ENCODE assay signal across 9 cellular contexts in the genomic region with DNA sequence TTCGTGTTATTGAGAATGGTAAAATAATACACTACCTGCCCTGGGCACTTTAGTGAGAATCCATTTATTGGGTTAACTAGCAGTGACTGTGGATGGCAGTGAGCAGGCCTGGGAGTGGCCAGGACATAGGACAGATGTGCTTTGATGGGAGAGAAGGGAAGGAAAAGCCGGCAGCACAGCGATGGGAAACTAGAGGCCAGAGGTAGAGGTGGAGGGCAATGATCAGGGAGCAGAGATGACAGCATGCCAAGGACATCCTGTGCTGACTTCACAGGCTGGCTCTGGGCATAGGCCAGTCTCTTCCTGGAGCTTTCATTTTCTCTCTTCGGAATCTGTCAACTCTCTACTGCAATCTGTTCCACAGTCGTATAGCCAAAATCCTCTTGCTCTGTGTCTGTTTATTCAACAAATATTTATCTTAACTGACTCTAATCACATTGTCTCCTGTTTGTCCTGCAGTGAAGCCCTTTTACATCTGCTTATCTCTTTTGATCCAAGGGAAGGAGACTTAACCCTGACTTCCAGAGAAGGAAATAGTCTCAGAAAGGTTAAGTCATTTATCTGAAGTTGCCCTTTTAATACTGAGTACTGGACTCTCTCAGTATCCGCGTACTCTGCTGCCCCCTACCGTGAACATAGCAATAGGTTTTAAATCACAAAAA. TPM values are rescaled to one million over a fixed set of nuclear protein-coding genes. Genes with fewer than 3 reads are reported as not detected.
DNase-seq lines count a peak whose midpoint lies in the region; ATAC-seq and TF ChIP-seq lines count a peak whose summit lies in the region.
"Had no signal": no experiment of that assay in that cellular context is flagged by ENCODE, and none has a peak within 500 bp of the region (broad histone marks: within the 10 kb centered on the region; RNA-seq: fewer than 3 reads in every experiment).

No MANE protein-coding gene starts in this region.

- peak; percentile 77 for TF ChIP-seq CTCF in Calu3 (IDR thresholded peaks at IDR 0.05; ENCODE audit: unreplicated experiment)
- TF ChIP-seq CTCF in fibroblast of pulmonary artery (IDR thresholded peaks at IDR 0.05; ENCODE audit: low read length, missing control alignments), result peak; percentile 82
- TF ChIP-seq CTCF in neural cell (IDR thresholded peaks at IDR 0.05; ENCODE audit: poor library complexity, severe bottlenecking), result peak; percentile 89

- no peaks in the 10 kb centered on the region for H3F3A ChIP-seq in neural cell (ENCODE audit: insufficient read depth, low read length, poor library complexity, severe bottlenecking)

- H3K27me3 Mint-ChIP-seq in Calu3 (ENCODE audit: unreplicated experiment), result no peaks in the 10 kb centered on the region

- H3K4me3 ChIP-seq in fibroblast of pulmonary artery (replicated peaks; ENCODE audit: low read depth, low read length), result no peak overlapping the region
- H3K4me3 ChIP-seq in neural cell (ENCODE audit: low read length), result no peak overlapping the region

- H3K9ac ChIP-seq in neural cell (ENCODE audit: low read length), result no peak overlapping the region

- H3K4me3 Mint-ChIP-seq in Calu3 (ENCODE audit: low read depth, unreplicated experiment), result no peak overlapping the region

- no peaks in the 10 kb centered on the region for H3K36me3 ChIP-seq in neural cell (ENCODE audit: insufficient read depth, low read length)

- no peak overlapping the region for H3K27ac ChIP-seq in neural cell (ENCODE audit: low read length)

- H4K20me1 ChIP-seq in neural cell (ENCODE audit: insufficient read depth), result no peaks in the 10 kb centered on the region

- H3K36me3 Mint-ChIP-seq in Calu3 (ENCODE audit: insufficient read depth, unreplicated experiment), result no peaks in the 10 kb centered on the region

- TF ChIP-seq RAD21 in neural cell (conservative IDR thresholded peaks at IDR 0.05), result peak; percentile 91

- no peak for TF ChIP-seq EP300 in neural cell (conservative IDR thresholded peaks at IDR 0.05; ENCODE audit: poor library complexity, severe bottlenecking)

- intact Hi-C loops in Calu3 (cut with micrococcal nuclease; ENCODE audit: unreplicated experiment), result loop anchor here (1.0 to 10.0 kb wide), 4 partner anchors 57 to 373 kb away; no protein-coding TSS in a partner anchor

- H3K27ac Mint-ChIP-seq in Calu3 (ENCODE audit: unreplicated experiment), result no peak overlapping the region

- no peak overlapping the region for H3K4me2 ChIP-seq in neural cell (ENCODE audit: low read length)

- no peak overlapping the region for H2AFZ ChIP-seq in neural cell (ENCODE audit: low read depth, low read length)

- BruUV-seq in Calu3 (replicated peaks; lab: Mats Ljungman, UMichigan), result no TSS peak

- ATAC-seq in HG02884 (IDR thresholded peaks at IDR 0.05; ENCODE audit: unreplicated experiment), result no peak

- H3K27me3 ChIP-seq in neural cell (ENCODE audit: insufficient read depth, low read depth, low read length), result no peaks in the 10 kb centered on the region

- no peaks in the 10 kb centered on the region for H3K79me2 ChIP-seq in neural cell (replicated peaks; ENCODE audit: insufficient read depth, low read length)

- H3K9me2 ChIP-seq in neural cell (ENCODE audit: insufficient read depth, low read length), result no peaks in the 10 kb centered on the region

- no peaks in the 10 kb centered on the region for H3K9me3 ChIP-seq in neural cell (ENCODE audit: low read length)

- CTCF ChIA-PET in Calu3 (lab: Charles Lee), result interaction anchor here (0.6 to 4.2 kb wide), 5 partner anchors 57 to 112 kb away, joined by 3 to 86 read pairs (median 18); a partner anchor contains a TSS

- H3K4me1 Mint-ChIP-seq in Calu3 (ENCODE audit: low read depth, unreplicated experiment), result peaks cover 8% of the 10 kb centered on the region

- DNase-seq in Calu3, result peak; percentile 93
- peak; percentile 87 to 90 for DNase-seq in Kasumi-1 (lab: John Stamatoyannopoulos, UW)
- DNase-seq in RPMI8226, result peak; percentile 83
- DNase-seq in activated T-helper 1 cell treated with anti-CD3 and anti-CD28 coated beads, Interleukin-2, amount 50 U/mL, for 16 hours (ENCODE audit: low read depth in 1 of 2, low spot score in 1 of 2), result peak; percentile 44 to 48
- DNase-seq in fibroblast of pulmonary artery (ENCODE audit: low read depth), result peak; percentile 87
- peak; percentile 11 to 71 (median 58) for DNase-seq in stimulated activated naive CD4-positive, alpha-beta T cell (lab: John Stamatoyannopoulos, UW)

- H3K9me3 Mint-ChIP-seq in Calu3 (ENCODE audit: low read depth, unreplicated experiment), result no peaks in the 10 kb centered on the region

TF ChIP-seq in neural cell, 6 proteins besides CTCF, POLR2A, EP300 and RAD21:
- TF ChIP-seq SMC3 (conservative IDR thresholded peaks at IDR 0.05; ENCODE audit: poor library complexity) (peak; percentile 89), EZH2 (IDR thresholded peaks at IDR 0.05; ENCODE audit: borderline replicate concordance, insufficient read depth, low read length, poor library complexity, severe bottlenecking) (no peak)
TF ChIP-seq in neural cell: peak in this region for 1.

RNA-seq across cellular contexts. Expression of a gene that starts 18.4 kb away (rescaled TPM):
- total RNA-seq in Calu3 (2022), result 5.8 and 8.2 TPM in 2 replicates
- 57.4 and 68.9 TPM in 2 replicates for polyA plus RNA-seq in neural cell
- 127 and 135 TPM in 2 replicates for polyA minus RNA-seq in neural cell
- total RNA-seq: T-helper 2 cell treated with Interferon-gamma antibody and Interleukin-4, amounts not matched to agents 100 ng/mL and 5 ng/mL, for 36 hours had no signal

RNA-seq across cellular contexts. Expression of a gene that starts 36.2 kb away (rescaled TPM):
- total RNA-seq in Calu3 (2022), result 9.7 and 10.3 TPM in 2 replicates
- 0.30 TPM in 1 of 2 replicates, not detected in the other for polyA plus RNA-seq in neural cell
- not detected in 2 replicates for polyA minus RNA-seq in neural cell
